ENCODE assay signal across 18 cellular contexts in genomic region chr10:6035101-6035834, GRCh38. TPM values are rescaled to one million over a fixed set of nuclear protein-coding genes. Genes with fewer than 3 reads are reported as not detected.
DNase-seq lines count a peak whose midpoint lies in the region; ATAC-seq, FAIRE-seq and TF ChIP-seq lines count a peak whose summit lies in the region.
"Had no signal": no experiment of that assay in that cellular context is flagged by ENCODE, and none has a peak within 500 bp of the region (broad histone marks: within the 10 kb centered on the region; RNA-seq: fewer than 3 reads in every experiment).

No MANE protein-coding gene starts in this region.

- H3K27me3 Mint-ChIP-seq in CD4-positive, alpha-beta T cell, result no peaks in the 10 kb centered on the region
- no peaks in the 10 kb centered on the region for H3K27me3 Mint-ChIP-seq in activated naive CD4-positive, alpha-beta T cell treated with anti-CD3 and anti-CD28 coated beads, Interleukin-2, amount 10 ng/mL, durations not matched to agents 7 days and 5 days
- H3K27me3 Mint-ChIP-seq: naive thymus-derived CD8-positive, alpha-beta T cell had no signal

- no peaks in the 10 kb centered on the region for H3K36me3 Mint-ChIP-seq in CD4-positive, alpha-beta T cell (ENCODE audit: low read depth)
- H3K36me3 Mint-ChIP-seq in activated naive CD4-positive, alpha-beta T cell treated with anti-CD3 and anti-CD28 coated beads, Interleukin-2, amount 10 ng/mL, durations not matched to agents 7 days and 5 days, result peaks cover 82% of the 10 kb centered on the region

- H3K9me3 ChIP-seq in A549 (peaks cover 14% of the 10 kb centered on the region), muscle layer of duodenum (ENCODE audit: control insufficient read depth in 1 of 2, low read length in 2 of 2) (peaks cover 0 to 7% of the 10 kb centered on the region in 2 donors)
- H3K9me3 ChIP-seq in CD4-positive, alpha-beta T cell (ENCODE audit: control insufficient read depth, low read length), result no peaks in the 10 kb centered on the region

- CTCF ChIA-PET in A549 (lab: Yijun Ruan, JAX), result interaction anchor here (1.0 to 1.6 kb wide), 3 partner anchors 8 to 367 kb away, joined by 3 to 4 read pairs (median 4); no protein-coding TSS in a partner anchor
- CTCF ChIA-PET in CD4-positive, alpha-beta T cell (lab: Charles Lee), result no interaction called here
- CTCF ChIA-PET in activated naive CD4-positive, alpha-beta T cell treated with anti-CD3 and anti-CD28 coated beads, Interleukin-2, amount 10 ng/mL, durations not matched to agents 7 days and 5 days (lab: Charles Lee), result interaction anchor here (1.1 kb wide), 1 partner anchor 60 kb away, joined by 3 read pairs; no protein-coding TSS in a partner anchor

- no peak for TF ChIP-seq EP300 in A549 (IDR thresholded peaks at IDR 0.05)

- DNase-seq in A549 (ENCODE audit: low read depth in 1 of 2, low spot score in 1 of 2), result no peak
- DNase-seq in CD4-positive, alpha-beta T cell, result no peak
- DNase-seq in activated naive CD4-positive, alpha-beta T cell treated with anti-CD3 and anti-CD28 coated beads, Interleukin-2, amount 10 ng/mL, durations not matched to agents 7 days and 5 days, result peak; percentile 19
- DNase-seq in ACHN, result no peak
- no peak for DNase-seq in AG20443 (ENCODE audit: low spot score)
- no peak for DNase-seq in NCI-H2171 treated with DMSO at 0.1 percent for 48 hours (lab: John Stamatoyannopoulos, UW)
- DNase-seq: DND-41, foreskin keratinocyte, NCI-H2081 treated with DMSO at 0.1 percent for 48 hours had no signal

- 64% methylated on average over 13 of the region's 13 CpGs for WGBS in A549 (ENCODE audit: missing lambda C conversion rate)

- H3K4me3 Mint-ChIP-seq in CD4-positive, alpha-beta T cell, result no peak overlapping the region
- no peak overlapping the region for H3K4me3 Mint-ChIP-seq in activated naive CD4-positive, alpha-beta T cell treated with anti-CD3 and anti-CD28 coated beads, Interleukin-2, amount 10 ng/mL, durations not matched to agents 7 days and 5 days
- H3K4me3 Mint-ChIP-seq: naive thymus-derived CD8-positive, alpha-beta T cell; WTC11 had no signal

- POLR2A ChIA-PET in A549 (lab: Yijun Ruan, JAX), result no interaction called here
- POLR2A ChIA-PET in CD4-positive, alpha-beta T cell (lab: Charles Lee), result no interaction called here

- peak overlapping the region; percentile 83 for H3K27ac Mint-ChIP-seq in CD4-positive, alpha-beta T cell
- no peak overlapping the region for H3K27ac Mint-ChIP-seq in activated naive CD4-positive, alpha-beta T cell treated with anti-CD3 and anti-CD28 coated beads, Interleukin-2, amount 10 ng/mL, durations not matched to agents 7 days and 5 days
- H3K27ac Mint-ChIP-seq: WTC11 had no signal

- no peak for TF ChIP-seq POLR2A in A549 (IDR thresholded peaks at IDR 0.05; ENCODE audit: low read length)

- intact Hi-C loops in CD4-positive, alpha-beta T cell (cut with DNase I, micrococcal nuclease), result no loop called here

- H3K36me3 ChIP-seq in muscle layer of duodenum (ENCODE audit: control insufficient read depth in 1 of 2, insufficient read depth in 2 of 2, low read length in 2 of 2), result no peaks in the 10 kb centered on the region
- H3K36me3 ChIP-seq: breast epithelium had no signal

- in situ Hi-C loops in ACHN (cut with HindIII; ENCODE audit: low pct_ligation_motif_present, low pct_unique_long_range_greater_than_20kb, low sequenced_read_pairs), result no loop called here

- no peak overlapping the region for H3K4me3 ChIP-seq in A549
- no peak overlapping the region for H3K4me3 ChIP-seq in muscle layer of duodenum (ENCODE audit: low read depth in 1 of 2, low read length in 2 of 2)
- H3K4me3 ChIP-seq: breast epithelium had no signal

- H3K9me3 Mint-ChIP-seq in CD4-positive, alpha-beta T cell, result no peaks in the 10 kb centered on the region
- peaks cover 11% of the 10 kb centered on the region for H3K9me3 Mint-ChIP-seq in activated naive CD4-positive, alpha-beta T cell treated with anti-CD3 and anti-CD28 coated beads, Interleukin-2, amount 10 ng/mL, durations not matched to agents 7 days and 5 days

- peaks cover 49% of the 10 kb centered on the region for H3K4me1 Mint-ChIP-seq in CD4-positive, alpha-beta T cell (ENCODE audit: low read depth)
- H3K4me1 Mint-ChIP-seq in activated naive CD4-positive, alpha-beta T cell treated with anti-CD3 and anti-CD28 coated beads, Interleukin-2, amount 10 ng/mL, durations not matched to agents 7 days and 5 days, result peaks cover 72% of the 10 kb centered on the region
- H3K4me1 Mint-ChIP-seq: WTC11 had no signal

- H3K27ac ChIP-seq in A549 (no peak overlapping the region), muscle layer of duodenum (ENCODE audit: low read length) (peak overlapping the region; percentile 24)
- H3K27ac ChIP-seq in CD4-positive, alpha-beta T cell (ENCODE audit: low read depth, low read length), result no peak overlapping the region
- H3K27ac ChIP-seq: breast epithelium, C4-2B, foreskin keratinocyte had no signal

- 0 out of 6 replicates have a peak, but pooled peaks have one; percentile 13 to 25 for ATAC-seq in A549
- ATAC-seq in CD4-positive, alpha-beta T cell (ENCODE audit: poor library complexity), result no peak
- ATAC-seq: foreskin keratinocyte; naive thymus-derived CD8-positive, alpha-beta T cell; WTC11 had no signal

- H3K4me1 ChIP-seq in A549 (no peaks in the 10 kb centered on the region), muscle layer of duodenum (ENCODE audit: control insufficient read depth in 1 of 2, insufficient read depth in 2 of 2, low read length in 2 of 2) (peaks cover 0 to 6% of the 10 kb centered on the region in 2 donors)
- H3K4me1 ChIP-seq: breast epithelium, foreskin keratinocyte had no signal

- TF ChIP-seq RAD21 in A549 (conservative IDR thresholded peaks at IDR 0.05 in 1 of 2, IDR thresholded peaks at IDR 0.05 in 1 of 2), result no peak

- H3K4me2 ChIP-seq in A549, result no peak overlapping the region

- FAIRE-seq in A549 (lab: Jason Lieb, UNC), result no peak
- FAIRE-seq: RCC 7860, urothelium cell line had no signal

- no peaks in the 10 kb centered on the region for H3K27me3 ChIP-seq in CD4-positive, alpha-beta T cell (ENCODE audit: control insufficient read depth, insufficient read depth, low read length)
- no peaks in the 10 kb centered on the region for H3K27me3 ChIP-seq in muscle layer of duodenum (ENCODE audit: low read depth, low read length)
- H3K27me3 ChIP-seq: breast epithelium had no signal

- no peak for TF ChIP-seq CTCF in A549 (IDR thresholded peaks at IDR 0.05)
- no peak for TF ChIP-seq CTCF in CD4-positive, alpha-beta T cell (IDR thresholded peaks at IDR 0.05)

TF ChIP-seq in A549, 52 proteins besides CTCF, POLR2A, EP300 and RAD21:
- TF ChIP-seq CBX8 (IDR thresholded peaks at IDR 0.05) (no peak), ESRRA (IDR thresholded peaks at IDR 0.05; ENCODE audit: borderline replicate concordance, low read length) (no peak), MAFK (IDR thresholded peaks at IDR 0.05; ENCODE audit: partially characterized antibody) (no peak), TP53 (CRISPR knock-in tag; IDR thresholded peaks at IDR 0.05) (no peak), EHF (CRISPR knock-in tag; IDR thresholded peaks at IDR 0.05) (no peak), HEYL (CRISPR knock-in tag; IDR thresholded peaks at IDR 0.05) (no peak), USF2 (IDR thresholded peaks at IDR 0.05) (no peak), NFE2L2 (conservative IDR thresholded peaks at IDR 0.05; ENCODE audit: low read length) (no peak), HOXB13 (CRISPR knock-in tag; IDR thresholded peaks at IDR 0.05; ENCODE audit: low read depth) (no peak), PHF8 (IDR thresholded peaks at IDR 0.05; ENCODE audit: borderline replicate concordance, low read depth) (no peak), CBX2 (IDR thresholded peaks at IDR 0.05; ENCODE audit: borderline replicate concordance, low read depth) (no peak), MAX (IDR thresholded peaks at IDR 0.05) (no peak), TFCP2L1 (CRISPR knock-in tag; IDR thresholded peaks at IDR 0.05) (no peak), JUN (IDR thresholded peaks at IDR 0.05) (no peak), CEBPB (IDR thresholded peaks at IDR 0.05) (no peak), HES2 (IDR thresholded peaks at IDR 0.05) (no peak), RARB (CRISPR knock-in tag; IDR thresholded peaks at IDR 0.05) (no peak)
TF ChIP-seq in A549: peak in this region for 0.

RNA-seq across cellular contexts. Expression of gene IL2RA, which starts 26.9 kb away (rescaled TPM):
- polyA plus RNA-seq in A549 (2011; rRNA removed) (not detected in 2 replicates), A549 (2017; fragmentation: RNase III; extraction: RNeasy Plus Mini Kit Qiagen cat#74134 plus additional on column Dnase treatment) (not detected in 3 replicates)
- not detected in 2 replicates for polyA plus RNA-seq in A549 (2012; cell fraction: cytosol; rRNA removed)
- polyA plus RNA-seq in A549 (2012; cell fraction: nucleus; rRNA removed), result not detected in 2 replicates
- polyA minus RNA-seq in A549 (2011; rRNA and poly(A)+ RNA removed), result not detected in 2 replicates
- 1 to 10 TPM; 4.9 to 5.4 TPM for total RNA-seq in CD4-positive, alpha-beta T cell
- total RNA-seq: foreskin keratinocyte, H4, renal cortical epithelial cell had no signal
- polyA plus RNA-seq: foreskin keratinocyte had no signal

RNA-seq across cellular contexts. Expression of gene RBM17, which starts 53.6 kb away (rescaled TPM):
- 68.0 and 75.2 TPM in 2 replicates for polyA plus RNA-seq in A549 (2011; rRNA removed)
- 42.8 and 47.4 TPM in 2 replicates for polyA plus RNA-seq in A549 (2012; cell fraction: cytosol; rRNA removed)
- polyA plus RNA-seq in A549 (2012; cell fraction: nucleus; rRNA removed), result 52.2 and 80.4 TPM in 2 replicates
- 121 to 131 TPM (median 124 TPM) in 3 replicates for polyA plus RNA-seq in A549 (2017; fragmentation: RNase III; extraction: RNeasy Plus Mini Kit Qiagen cat#74134 plus additional on column Dnase treatment)
- 20.4 and 25.5 TPM in 2 replicates for polyA minus RNA-seq in A549 (2011; rRNA and poly(A)+ RNA removed)
- total RNA-seq in CD4-positive, alpha-beta T cell, result 100 to 1,000 TPM; 143 to 150 TPM

RNA-seq across cellular contexts. Expression of gene IL15RA, which starts 57.9 kb away (rescaled TPM):
- polyA plus RNA-seq in A549 (2011; rRNA removed) (0.83 and 0.91 TPM in 2 replicates), A549 (2017; fragmentation: RNase III; extraction: RNeasy Plus Mini Kit Qiagen cat#74134 plus additional on column Dnase treatment) (0.46 to 0.72 TPM (median 0.58 TPM) in 3 replicates)
- polyA plus RNA-seq in A549 (2012; cell fraction: cytosol; rRNA removed), result 1.9 TPM in 2 replicates
- polyA plus RNA-seq in A549 (2012; cell fraction: nucleus; rRNA removed), result 1.5 and 1.7 TPM in 2 replicates
- polyA minus RNA-seq in A549 (2011; rRNA and poly(A)+ RNA removed), result 0.34 and 1.1 TPM in 2 replicates
- 1 to 10 TPM; 4.4 TPM for total RNA-seq in CD4-positive, alpha-beta T cell
